In genomic region chr2:238282861-238283738, GRCh38 we compare ENCODE assay signal across 19 cellular contexts. TPM values are rescaled to one million over a fixed set of nuclear protein-coding genes. Genes with fewer than 3 reads are reported as not detected.
A peak's percentile ranks its signal among the peaks of the same experiment; 100 is the strongest.
DNase-seq lines count a peak whose midpoint lies in the region; ATAC-seq and TF ChIP-seq lines count a peak whose summit lies in the region.
"Had no signal": no experiment of that assay in that cellular context is flagged by ENCODE, and none has a peak within 500 bp of the region (broad histone marks: within the 10 kb centered on the region; RNA-seq: fewer than 3 reads in every experiment).

No MANE protein-coding gene starts in this region.

- TF ChIP-seq CTCF in mucosa of descending colon (IDR thresholded peaks at IDR 0.05): no peak
- TF ChIP-seq CTCF in thyroid gland (IDR thresholded peaks at IDR 0.05): no peak

- H3K27me3 ChIP-seq in thyroid gland: no peaks in the 10 kb centered on the region
- H3K27me3 ChIP-seq: neutrophil had no signal

- 73 to 84% methylated on average over 16 to 17 of the region's 17 CpGs for WGBS in thyroid gland, 2 donors

- intact Hi-C loops in mucosa of descending colon (cut with DNase I, micrococcal nuclease): no loop called here
- intact Hi-C loops in thyroid gland (cut with DNase I): no loop called here

- H3K36me3 ChIP-seq in mucosa of descending colon (ENCODE audit: low read depth) (no peaks in the 10 kb centered on the region), thyroid gland (no peaks in the 10 kb centered on the region)
- H3K36me3 ChIP-seq: neutrophil had no signal

- CTCF ChIA-PET in activated naive CD4-positive, alpha-beta T cell treated with anti-CD3 and anti-CD28 coated beads, Interleukin-2, amount 10 ng/mL, durations not matched to agents 7 days and 5 days (lab: Charles Lee): no interaction called here

- no peak for DNase-seq in activated naive CD4-positive, alpha-beta T cell treated with anti-CD3 and anti-CD28 coated beads, Interleukin-2, amount 10 ng/mL, durations not matched to agents 7 days and 5 days
- no peak for DNase-seq in T-helper 17 cell
- DNase-seq in mucosa of descending colon: peak in 2 of 3 donors; percentile 31 to 42
- no peak for DNase-seq in thyroid gland
- no peak for DNase-seq in stimulated activated CD4-positive, alpha-beta T cell treated with anti-CD3 and anti-CD28 coated beads, Interleukin-4, amount 100 ng/mL, for 1 hour
- DNase-seq in NCI-H187 (lab: John Stamatoyannopoulos, UW): no peak
- DNase-seq: activated CD4-positive, alpha-beta T cell treated with anti-CD3 and anti-CD28 coated beads for 36 hours; activated gamma-delta T cell; amniotic stem cell; kidney glomerular epithelial cell; NCI-H1417 treated with DMSO at 0.1 percent for 48 hours; NCI-H82; PC-9; stimulated activated CD4-positive, alpha-beta T cell treated with anti-CD3 and anti-CD28 coated beads, Interleukin-2, amount 100 ng/mL, for 48 hours had no signal

- ATAC-seq in T-helper 17 cell (no peak), mucosa of descending colon (no peak), esophagus mucosa (no peak)
- ATAC-seq: activated CD4-positive, alpha-beta T cell treated with anti-CD3 and anti-CD28 coated beads for 36 hours had no signal

- no peaks in the 10 kb centered on the region for H3K27me3 Mint-ChIP-seq in activated naive CD4-positive, alpha-beta T cell treated with anti-CD3 and anti-CD28 coated beads, Interleukin-2, amount 50 U/mL, for 24 hours
- no peaks in the 10 kb centered on the region for H3K27me3 Mint-ChIP-seq in activated naive CD4-positive, alpha-beta T cell treated with anti-CD3 and anti-CD28 coated beads, Interleukin-2, amount 10 ng/mL, durations not matched to agents 7 days and 5 days
- no peaks in the 10 kb centered on the region for H3K27me3 Mint-ChIP-seq in T-helper 17 cell
- H3K27me3 Mint-ChIP-seq: activated CD4-positive, alpha-beta T cell treated with anti-CD3 and anti-CD28 coated beads for 36 hours had no signal

- peak overlapping the region; percentile 53 for H3K27ac Mint-ChIP-seq in activated naive CD4-positive, alpha-beta T cell treated with anti-CD3 and anti-CD28 coated beads, Interleukin-2, amount 50 U/mL, for 24 hours
- H3K27ac Mint-ChIP-seq in activated naive CD4-positive, alpha-beta T cell treated with anti-CD3 and anti-CD28 coated beads, Interleukin-2, amount 10 ng/mL, durations not matched to agents 7 days and 5 days: no peak overlapping the region
- H3K27ac Mint-ChIP-seq in T-helper 17 cell: peak overlapping the region; percentile 27
- H3K27ac Mint-ChIP-seq: activated CD4-positive, alpha-beta T cell treated with anti-CD3 and anti-CD28 coated beads for 36 hours; mesothelial cell of epicardium had no signal

- H3K9me3 ChIP-seq in T-helper 17 cell (ENCODE audit: control insufficient read depth, low read length, poor library complexity, severe bottlenecking) (no peaks in the 10 kb centered on the region), mucosa of descending colon (no peaks in the 10 kb centered on the region), thyroid gland (no peaks in the 10 kb centered on the region)
- H3K9me3 ChIP-seq: neutrophil had no signal

- peak overlapping the region in 2 of 3 donors; percentile 28 to 45 for H3K27ac ChIP-seq in thyroid gland
- H3K27ac ChIP-seq: neutrophil, PC-9, SK-N-MC had no signal

- no peak overlapping the region for H3K4me3 Mint-ChIP-seq in activated naive CD4-positive, alpha-beta T cell treated with anti-CD3 and anti-CD28 coated beads, Interleukin-2, amount 50 U/mL, for 24 hours
- H3K4me3 Mint-ChIP-seq in activated naive CD4-positive, alpha-beta T cell treated with anti-CD3 and anti-CD28 coated beads, Interleukin-2, amount 10 ng/mL, durations not matched to agents 7 days and 5 days: no peak overlapping the region
- no peak overlapping the region for H3K4me3 Mint-ChIP-seq in T-helper 17 cell
- H3K4me3 Mint-ChIP-seq: activated CD4-positive, alpha-beta T cell treated with anti-CD3 and anti-CD28 coated beads for 36 hours; mesothelial cell of epicardium had no signal

- H3K4me1 Mint-ChIP-seq in activated naive CD4-positive, alpha-beta T cell treated with anti-CD3 and anti-CD28 coated beads, Interleukin-2, amount 50 U/mL, for 24 hours: peaks cover 69% of the 10 kb centered on the region
- peaks cover 21% of the 10 kb centered on the region for H3K4me1 Mint-ChIP-seq in activated naive CD4-positive, alpha-beta T cell treated with anti-CD3 and anti-CD28 coated beads, Interleukin-2, amount 10 ng/mL, durations not matched to agents 7 days and 5 days
- peaks cover 40% of the 10 kb centered on the region for H3K4me1 Mint-ChIP-seq in T-helper 17 cell

- H3K36me3 Mint-ChIP-seq in activated naive CD4-positive, alpha-beta T cell treated with anti-CD3 and anti-CD28 coated beads, Interleukin-2, amount 50 U/mL, for 24 hours: peaks cover 4% of the 10 kb centered on the region
- no peaks in the 10 kb centered on the region for H3K36me3 Mint-ChIP-seq in activated naive CD4-positive, alpha-beta T cell treated with anti-CD3 and anti-CD28 coated beads, Interleukin-2, amount 10 ng/mL, durations not matched to agents 7 days and 5 days
- H3K36me3 Mint-ChIP-seq in T-helper 17 cell (ENCODE audit: low read depth): no peaks in the 10 kb centered on the region
- H3K36me3 Mint-ChIP-seq: mesothelial cell of epicardium had no signal

- TF ChIP-seq POLR2A in thyroid gland (IDR thresholded peaks at IDR 0.05): no peak

- H3K9me3 Mint-ChIP-seq in activated naive CD4-positive, alpha-beta T cell treated with anti-CD3 and anti-CD28 coated beads, Interleukin-2, amount 50 U/mL, for 24 hours: no peaks in the 10 kb centered on the region
- no peaks in the 10 kb centered on the region for H3K9me3 Mint-ChIP-seq in activated naive CD4-positive, alpha-beta T cell treated with anti-CD3 and anti-CD28 coated beads, Interleukin-2, amount 10 ng/mL, durations not matched to agents 7 days and 5 days
- H3K9me3 Mint-ChIP-seq: mesothelial cell of epicardium had no signal

- H3K4me3 ChIP-seq in mucosa of descending colon: no peak overlapping the region
- no peak overlapping the region for H3K4me3 ChIP-seq in thyroid gland (replicated peaks in 1 of 3)
- H3K4me3 ChIP-seq: PC-9, SK-N-MC had no signal

- H3K4me1 ChIP-seq in mucosa of descending colon (ENCODE audit: low read depth): peaks cover 70% of the 10 kb centered on the region
- peaks cover 51 to 79% of the 10 kb centered on the region in 2 donors for H3K4me1 ChIP-seq in thyroid gland

RNA-seq across cellular contexts. Expression of gene PER2, which starts 5.3 kb away (rescaled TPM):
- 10 to 100 TPM; 40.7 to 40.8 TPM for total RNA-seq in T-helper 17 cell
- 10 to 100 TPM; 22.6 to 26.8 (median 22.6) TPM for total RNA-seq in mucosa of descending colon
- total RNA-seq in thyroid gland: 10 to 100 TPM in 2 of 4 donors, 1 to 10 TPM in 2; 6.5 to 17.6 (median 9.6) TPM
- total RNA-seq in esophagus mucosa: 18.7 TPM

RNA-seq across cellular contexts. Expression of gene TRAF3IP1, which starts 37.2 kb away (rescaled TPM):
- total RNA-seq in T-helper 17 cell (1 to 10 TPM; 8.9 to 9.3 TPM), mucosa of descending colon (10 to 100 TPM; 13.3 to 37.5 (median 16.3) TPM), thyroid gland (10 to 100 TPM; 19.5 to 24.7 (median 22.2) TPM), esophagus mucosa (10.8 TPM)

RNA-seq across cellular contexts. Expression of gene HES6, which starts 43.3 kb away (rescaled TPM):
- total RNA-seq in T-helper 17 cell (1 to 10 TPM in 1 of 2 donors, under 1 TPM in 1; 0.47 to 1.3 TPM), mucosa of descending colon (10 to 100 TPM; 21.9 to 63.5 (median 25.7) TPM), thyroid gland (1 to 10 TPM; 2.9 to 9.0 (median 6.8) TPM), esophagus mucosa (2.2 TPM)

Comparison
In these comparisons a context has a peak if more than half of its experiments do, and no peak if none do; other contexts are left out.
1. DNase-seq: peak in mucosa of descending colon (2 of 3); none in activated naive CD4-positive, alpha-beta T cell treated with anti-CD3 and anti-CD28 coated beads, Interleukin-2, amount 10 ng/mL, durations not matched to agents 7 days and 5 days (single experiment), T-helper 17 cell (0 of 3), thyroid gland (0 of 2), stimulated activated CD4-positive, alpha-beta T cell treated with anti-CD3 and anti-CD28 coated beads, Interleukin-4, amount 100 ng/mL, for 1 hour (single experiment) and NCI-H187 (0 of 2).